In the genomic region with DNA sequence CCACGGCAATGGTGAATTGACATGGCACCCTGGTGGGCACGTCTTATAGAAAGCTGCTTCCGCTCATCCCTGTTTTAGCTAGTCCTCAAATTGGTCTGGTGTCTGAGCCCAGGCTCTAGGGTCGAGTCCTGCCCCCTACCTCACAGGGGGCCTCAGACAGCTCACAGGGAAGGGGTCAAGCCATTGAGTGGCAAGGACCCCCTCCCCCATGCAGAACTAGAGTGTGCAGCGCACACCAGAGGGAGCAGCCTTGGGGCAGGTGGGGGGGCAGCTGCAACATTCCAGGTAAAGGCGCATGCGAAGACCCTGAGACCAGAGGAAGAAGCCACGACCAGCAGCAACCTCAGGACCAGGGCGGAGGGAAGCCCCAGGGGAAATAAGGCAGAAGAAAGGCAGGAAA, we compare ENCODE assay signal across 22 cellular contexts.
"Had no signal": no experiment of that assay in that cellular context is flagged by ENCODE, and none has a peak within 500 bp of the region (broad histone marks: within the 10 kb centered on the region; RNA-seq: fewer than 3 reads in every experiment).

No MANE protein-coding gene starts in this region.

- H3K27me3 Mint-ChIP-seq: progenitor cell of endocrine pancreas had no signal

- FAIRE-seq: colon, frontal cortex, keratinocyte had no signal

- H3K27me3 ChIP-seq: neutrophil, right lobe of liver, testis, tibial artery, upper lobe of left lung, uterus had no signal

- H3K27ac Mint-ChIP-seq: naive thymus-derived CD8-positive, alpha-beta T cell; nephron progenitor cell; progenitor cell of endocrine pancreas; stimulated activated effector memory CD8-positive, alpha-beta T cell treated with anti-CD3 and anti-CD28 coated beads, Interleukin-12 subunit alpha, Interleukin-12 subunit beta, amount 100 ng/mL, for 72 hours had no signal

- ATAC-seq: left lobe of liver; naive thymus-derived CD8-positive, alpha-beta T cell; stimulated activated effector memory CD8-positive, alpha-beta T cell treated with anti-CD3 and anti-CD28 coated beads, Interleukin-12 subunit alpha, Interleukin-12 subunit beta, amount 100 ng/mL, for 72 hours; stimulated activated naive CD8-positive, alpha-beta T cell treated with anti-CD3 and anti-CD28 coated beads, Interleukin-15, Interleukin-2, amounts not matched to agents 100 U/mL and 50 U/mL, for 24 hours had no signal

- H3K36me3 Mint-ChIP-seq: naive thymus-derived CD8-positive, alpha-beta T cell; stimulated activated effector memory CD8-positive, alpha-beta T cell treated with anti-CD3 and anti-CD28 coated beads, Interleukin-12 subunit alpha, Interleukin-12 subunit beta, amount 100 ng/mL, for 72 hours had no signal

- H3K27ac ChIP-seq: dorsolateral prefrontal cortex, neutrophil, parathyroid adenoma, right lobe of liver, testis, tibial artery, upper lobe of left lung, uterus had no signal

- H3K4me3 ChIP-seq: dorsolateral prefrontal cortex, right lobe of liver, testis, tibial artery, upper lobe of left lung, uterus had no signal

- H3K4me1 Mint-ChIP-seq: naive thymus-derived CD8-positive, alpha-beta T cell; stimulated activated effector memory CD8-positive, alpha-beta T cell treated with anti-CD3 and anti-CD28 coated beads, Interleukin-12 subunit alpha, Interleukin-12 subunit beta, amount 100 ng/mL, for 72 hours had no signal

- DNase-seq: effector CD4-positive, alpha-beta T cell; mesendoderm; naive thymus-derived CD8-positive, alpha-beta T cell; nephron progenitor cell; stimulated activated CD4-positive, alpha-beta T cell treated with anti-CD3 and anti-CD28 coated beads, Interleukin-2, amount 100 ng/mL, for 24 hours; stimulated activated CD4-positive, alpha-beta T cell treated with anti-CD3 and anti-CD28 coated beads, Interleukin-4, amount 100 ng/mL, for 24 hours; stimulated activated naive CD8-positive, alpha-beta T cell treated with anti-CD3 and anti-CD28 coated beads, Interleukin-15, Interleukin-2, amounts not matched to agents 100 U/mL and 50 U/mL, for 24 hours; substantia nigra; testis; tibial artery; upper lobe of left lung; uterus had no signal

- H3K4me1 ChIP-seq: parathyroid adenoma, right lobe of liver, testis, tibial artery, upper lobe of left lung, uterus had no signal

- H3K4me3 Mint-ChIP-seq: naive thymus-derived CD8-positive, alpha-beta T cell; nephron progenitor cell; stimulated activated effector memory CD8-positive, alpha-beta T cell treated with anti-CD3 and anti-CD28 coated beads, Interleukin-12 subunit alpha, Interleukin-12 subunit beta, amount 100 ng/mL, for 72 hours had no signal

- H3K9me3 ChIP-seq: neutrophil, right lobe of liver, testis, uterus had no signal

- H3K36me3 ChIP-seq: neutrophil, right lobe of liver, tibial artery, upper lobe of left lung, uterus had no signal
